ENCODE assay signal across 31 cellular contexts in genomic region chrX:38770152-38770551, GRCh38.
"Had no signal": no experiment of that assay in that cellular context is flagged by ENCODE, and none has a peak within 500 bp of the region (broad histone marks: within the 10 kb centered on the region; RNA-seq: fewer than 3 reads in every experiment).

No MANE protein-coding gene starts in this region.

- DNase-seq: activated CD4-positive, alpha-beta memory T cell treated with anti-CD3 and anti-CD28 coated beads for 36 hours; activated CD4-positive, alpha-beta T cell treated with anti-CD3 and anti-CD28 coated beads, Interleukin-2, amount 10 ng/mL, durations not matched to agents 24 days and 14 days; activated CD8-positive, alpha-beta memory T cell treated with anti-CD3 and anti-CD28 coated beads, Interleukin-2, amount 50 U/mL, for 4 hours; activated gamma-delta T cell; activated naive CD4-positive, alpha-beta T cell treated with anti-CD3 and anti-CD28 coated beads, Interleukin-2, amount 50 U/mL, for 16 hours; activated T-cell treated with anti-CD3 and anti-CD28 coated beads, Interleukin-2, amount 50 U/mL, for 1 hour; amniotic stem cell; brain microvascular endothelial cell; effector memory CD8-positive, alpha-beta T cell; foreskin fibroblast; head of caudate nucleus; left colon; mammary epithelial cell; midbrain; naive thymus-derived CD4-positive, alpha-beta T cell; nucleus accumbens; pancreas; stimulated activated CD4-positive, alpha-beta T cell treated with anti-CD3 and anti-CD28 coated beads, Interleukin-1b, Interleukin-23, amount 100 ng/mL, for 48 hours; stimulated activated CD4-positive, alpha-beta T cell treated with anti-CD3 and anti-CD28 coated beads, Interleukin-4, amount 100 ng/mL, for 4 hours; stimulated activated CD8-positive, alpha-beta memory T cell treated with anti-CD3 and anti-CD28 coated beads, Interleukin-4, amount 100 ng/mL, for 48 hours; stimulated activated naive CD8-positive, alpha-beta T cell treated with anti-CD3 and anti-CD28 coated beads, Interleukin-15, amount 100 ng/mL, for 72 hours; substantia nigra; thyroid gland; upper lobe of left lung; WERI-Rb-1 had no signal

- ATAC-seq: activated CD4-positive, CD25-positive, alpha-beta regulatory T cell treated with anti-CD3 and anti-CD28 coated beads, Interleukin-2, amount 50 U/mL, for 24 hours; effector memory CD8-positive, alpha-beta T cell; esophagus mucosa; left colon; naive thymus-derived CD4-positive, alpha-beta T cell; pancreas; stimulated activated memory B cell treated with anti-CD40 and anti-IgM and Interleukin-4, amounts not matched to agents 10 μg/mL and 1 μg/mL and 100 μg/mL, for 72 hours; stimulated activated naive CD8-positive, alpha-beta T cell treated with anti-CD3 and anti-CD28 coated beads, Interleukin-15, amount 100 ng/mL, for 72 hours had no signal

- H3K36me3 ChIP-seq: brain microvascular endothelial cell, pancreas, right atrium auricular region, thyroid gland, upper lobe of left lung, WERI-Rb-1 had no signal

- H3K4me1 ChIP-seq: pancreas, right atrium auricular region, thyroid gland, upper lobe of left lung had no signal

- H3K27ac ChIP-seq: brain microvascular endothelial cell, coronary artery, pancreas, right atrium auricular region, thyroid gland, upper lobe of left lung, WERI-Rb-1 had no signal

- H3K4me2 ChIP-seq: smooth muscle cell had no signal

- H3K9me3 ChIP-seq: pancreas, right atrium auricular region, thyroid gland, upper lobe of left lung had no signal

- H3K27me3 ChIP-seq: brain microvascular endothelial cell, right atrium auricular region, thyroid gland, upper lobe of left lung had no signal

- H3K4me3 ChIP-seq: coronary artery, pancreas, right atrium auricular region, smooth muscle cell, thyroid gland, upper lobe of left lung had no signal
